8 cellular contexts compared by ENCODE assay signal in genomic region chr11:76419896-76420295, GRCh38. TPM values are rescaled to one million over a fixed set of nuclear protein-coding genes. Genes with fewer than 3 reads are reported as not detected.
DNase-seq lines count a peak whose midpoint lies in the region; ATAC-seq and TF ChIP-seq lines count a peak whose summit lies in the region.

No MANE protein-coding gene starts in this region.

- intact Hi-C loops in PC-3 (cut with micrococcal nuclease) (no loop called here), testis (cut with DNase I; ENCODE audit: low total_unique reads) (no loop called here)

- ATAC-seq in PC-3: no peak
- ATAC-seq in foreskin keratinocyte: no peak
- ATAC-seq in HG03460 (IDR thresholded peaks at IDR 0.05; ENCODE audit: unreplicated experiment): no peak
- no peak for ATAC-seq in HG03439 (IDR thresholded peaks at IDR 0.05; ENCODE audit: unreplicated experiment)
- ATAC-seq in HG03442 (IDR thresholded peaks at IDR 0.05; ENCODE audit: unreplicated experiment): no peak

- H3K4me1 ChIP-seq in PC-3 (ENCODE audit: insufficient read depth, low read length) (no peaks in the 10 kb centered on the region), foreskin keratinocyte (no peaks in the 10 kb centered on the region), testis (no peaks in the 10 kb centered on the region)

- TF ChIP-seq CTCF in AG09319 (IDR thresholded peaks at IDR 0.05; ENCODE audit: low read depth, low read length): peak; percentile 14
- peak; percentile 60 for TF ChIP-seq CTCF in GM12865 (IDR thresholded peaks at IDR 0.05; ENCODE audit: insufficient read depth, low read depth, low read length, missing control alignments)
- peak; percentile 69 for TF ChIP-seq CTCF in PC-3 (conservative IDR thresholded peaks at IDR 0.05; ENCODE audit: low read depth, low read length)
- peak; percentile 56 for TF ChIP-seq CTCF in foreskin keratinocyte (conservative IDR thresholded peaks at IDR 0.05)
- no peak for TF ChIP-seq CTCF in testis (IDR thresholded peaks at IDR 0.05)

- no peaks in the 10 kb centered on the region for H3F3A ChIP-seq in PC-3 (ENCODE audit: low read length, unreplicated experiment)

- no peaks in the 10 kb centered on the region for H4K20me1 ChIP-seq in PC-3 (ENCODE audit: low read length)

- H3K36me3 ChIP-seq in PC-3 (ENCODE audit: low read depth, low read length) (no peaks in the 10 kb centered on the region), testis (ENCODE audit: low read depth, missing control alignments) (no peaks in the 10 kb centered on the region)

- no peak overlapping the region for H3K4me2 ChIP-seq in PC-3 (ENCODE audit: low read length)

- H2AFZ ChIP-seq in PC-3 (ENCODE audit: low read length): no peak overlapping the region

- H3K27me3 ChIP-seq in PC-3 (ENCODE audit: low read length): no peaks in the 10 kb centered on the region
- peaks cover 5% of the 10 kb centered on the region for H3K27me3 ChIP-seq in foreskin keratinocyte
- H3K27me3 ChIP-seq in testis: no peaks in the 10 kb centered on the region

- CTCF ChIA-PET in PC-3 (lab: Charles Lee): interaction anchor here (0.6 kb wide), 1 partner anchor 1823 kb away, joined by 3 read pairs; no protein-coding TSS in a partner anchor

- DNase-seq in AG09319 (ENCODE audit: extremely low read depth, low read depth): no peak
- peak; percentile 33 for DNase-seq in GM12865 (ENCODE audit: low read depth)
- DNase-seq in PC-3: peak; percentile 32
- no peak for DNase-seq in foreskin keratinocyte
- no peak for DNase-seq in testis

- no peaks in the 10 kb centered on the region for H3K9me3 ChIP-seq in PC-3 (ENCODE audit: low read length)
- no peaks in the 10 kb centered on the region for H3K9me3 ChIP-seq in testis

- TF ChIP-seq POLR2A in testis (IDR thresholded peaks at IDR 0.05): no peak

- no peak overlapping the region for H3K27ac ChIP-seq in PC-3 (ENCODE audit: low read length)
- H3K27ac ChIP-seq in foreskin keratinocyte: no peak overlapping the region
- no peak overlapping the region for H3K27ac ChIP-seq in testis

- H3K4me3 ChIP-seq in GM12865 (ENCODE audit: low read depth, low read length) (no peak overlapping the region), PC-3 (ENCODE audit: low read length) (no peak overlapping the region), testis (no peak overlapping the region)

- H3K79me2 ChIP-seq in PC-3 (ENCODE audit: low read length): no peaks in the 10 kb centered on the region

- POLR2A ChIA-PET in PC-3 (lab: Charles Lee; ENCODE audit: unreplicated experiment): no interaction called here

- H3K9ac ChIP-seq in PC-3 (ENCODE audit: low read length): no peak overlapping the region

- BruUV-seq in PC-3 (replicated peaks; lab: Mats Ljungman, UMichigan): no TSS peak

- 61 to 82% methylated on average over 3 of the region's 3 CpGs for WGBS in testis, 2 donors

- no peaks in the 10 kb centered on the region for H3K9me2 ChIP-seq in PC-3 (replicated peaks; ENCODE audit: low read length)

RNA-seq across cellular contexts. Expression of gene EMSY, which starts 24.9 kb away (rescaled TPM):
- 33.0 and 51.1 TPM in 2 replicates for total RNA-seq in PC-3 (2014; rRNA removed)
- total RNA-seq in foreskin keratinocyte: 11.5 and 11.8 TPM in 2 replicates
- polyA plus RNA-seq in foreskin keratinocyte: 3.0 and 3.8 TPM in 2 replicates
- total RNA-seq in testis: 10 to 100 TPM; 35.7 to 45.5 TPM
- 23.1 TPM for polyA plus RNA-seq in testis (ENCODE audit: insufficient read depth, low read depth, low replicate concordance)

RNA-seq across cellular contexts. Expression of gene GVQW3, which starts 38.8 kb away (rescaled TPM):
- total RNA-seq in PC-3 (2014; rRNA removed) (1.2 and 3.4 TPM in 2 replicates), foreskin keratinocyte (0.60 and 0.92 TPM in 2 replicates), testis (1 to 10 TPM; 5.9 to 8.2 TPM)
- polyA plus RNA-seq in foreskin keratinocyte (0.22 and 0.43 TPM in 2 replicates), testis (ENCODE audit: insufficient read depth, low read depth, low replicate concordance) (11.0 TPM)

RNA-seq across cellular contexts. Expression of gene THAP12, which starts 39.0 kb away (rescaled TPM):
- total RNA-seq in PC-3 (2014; rRNA removed) (42.2 and 50.5 TPM in 2 replicates), foreskin keratinocyte (50.8 and 53.8 TPM in 2 replicates), testis (10 to 100 TPM; 37.7 to 41.0 TPM)
- polyA plus RNA-seq in foreskin keratinocyte (18.2 and 23.2 TPM in 2 replicates), testis (ENCODE audit: insufficient read depth, low read depth, low replicate concordance) (39.8 TPM)

Comparison
In these comparisons a context has a peak if more than half of its experiments do, and no peak if none do; other contexts are left out.
1. DNase-seq: peak in GM12865 (single experiment) and PC-3 (single experiment); none in AG09319 (single experiment), foreskin keratinocyte (0 of 2) and testis (single experiment).
2. CTCF ChIP-seq: peak in AG09319 (single experiment), GM12865 (single experiment), PC-3 (single experiment) and foreskin keratinocyte (single experiment); none in testis (0 of 3).